Comparison of ENCODE assay signal across 7 cellular contexts in genomic region chr17:82338858-82339633, GRCh38. TPM values are rescaled to one million over a fixed set of nuclear protein-coding genes. Genes with fewer than 3 reads are reported as not detected.
DNase-seq lines count a peak whose midpoint lies in the region; ATAC-seq and TF ChIP-seq lines count a peak whose summit lies in the region.

No MANE protein-coding gene starts in this region.

- intact Hi-C loops in heart right ventricle (cut with DNase I): no loop called here

- H3K36me3 ChIP-seq in HEK293 (ENCODE audit: control insufficient read depth in 2 of 2, insufficient read depth in 1 of 2, low read length in 2 of 2): no peaks in the 10 kb centered on the region
- H3K36me3 ChIP-seq in heart right ventricle: no peaks in the 10 kb centered on the region

- H3K9me3 ChIP-seq in HEK293 (ENCODE audit: control insufficient read depth, insufficient read depth, low read depth, low read length) (no peaks in the 10 kb centered on the region), T-helper 17 cell (ENCODE audit: control insufficient read depth, low read length, poor library complexity, severe bottlenecking) (no peaks in the 10 kb centered on the region), heart right ventricle (no peaks in the 10 kb centered on the region)

- ATAC-seq in T-helper 17 cell: no peak
- peak; percentile 51 to 84 (median 77) for ATAC-seq in heart right ventricle
- peak; percentile 13 for ATAC-seq in stimulated activated effector memory CD8-positive, alpha-beta T cell treated with anti-CD3 and anti-CD28 coated beads, Interleukin-12 subunit alpha, Interleukin-12 subunit beta, amount 100 ng/mL, for 72 hours
- no peak for ATAC-seq in GM21717 (IDR thresholded peaks at IDR 0.05; ENCODE audit: unreplicated experiment)

- H3K27me3 Mint-ChIP-seq in T-helper 17 cell: no peaks in the 10 kb centered on the region

- H3K9me3 Mint-ChIP-seq in stimulated activated effector memory CD8-positive, alpha-beta T cell treated with anti-CD3 and anti-CD28 coated beads, Interleukin-12 subunit alpha, Interleukin-12 subunit beta, amount 100 ng/mL, for 72 hours: no peaks in the 10 kb centered on the region

- WGBS in heart right ventricle, 2 donors: 25 to 29% methylated on average over 29 of the region's 29 CpGs

- H3K27me3 ChIP-seq in heart right ventricle: peaks cover 0 to 4% (median 0%) of the 10 kb centered on the region in 7 donors

- no peak for DNase-seq in T-helper 17 cell
- DNase-seq in heart right ventricle: no peak
- no peak for DNase-seq in stimulated activated effector memory CD8-positive, alpha-beta T cell treated with anti-CD3 and anti-CD28 coated beads, Interleukin-12 subunit alpha, Interleukin-12 subunit beta, amount 100 ng/mL, for 72 hours (ENCODE audit: low spot score in 2 of 2)
- DNase-seq in NCI-H2081 (lab: John Stamatoyannopoulos, UW): no peak
- no peak for DNase-seq in NCI-H748 (lab: John Stamatoyannopoulos, UW; ENCODE audit: unreplicated experiment)

- H3K4me1 Mint-ChIP-seq in T-helper 17 cell: peaks cover 15% of the 10 kb centered on the region
- H3K4me1 Mint-ChIP-seq in stimulated activated effector memory CD8-positive, alpha-beta T cell treated with anti-CD3 and anti-CD28 coated beads, Interleukin-12 subunit alpha, Interleukin-12 subunit beta, amount 100 ng/mL, for 72 hours: peaks cover 29% of the 10 kb centered on the region

- no peak for TF ChIP-seq CTCF in HEK293 (tag by site-specific recombination; IDR thresholded peaks at IDR 0.05)
- TF ChIP-seq CTCF in heart right ventricle (IDR thresholded peaks at IDR 0.05): no peak

- H3K27ac ChIP-seq in HEK293 (ENCODE audit: extremely low read depth, low read depth, low read length) (peak overlapping the region; percentile 26; the same call in 1 of the 2 replicates), heart right ventricle (peak overlapping the region in 6 of 10 donors; percentile 5 to 48 (median 40))

- no peak overlapping the region for H3K27ac Mint-ChIP-seq in T-helper 17 cell
- no peak overlapping the region for H3K27ac Mint-ChIP-seq in stimulated activated effector memory CD8-positive, alpha-beta T cell treated with anti-CD3 and anti-CD28 coated beads, Interleukin-12 subunit alpha, Interleukin-12 subunit beta, amount 100 ng/mL, for 72 hours

- H3K36me3 Mint-ChIP-seq in T-helper 17 cell (ENCODE audit: low read depth): peaks cover 2% of the 10 kb centered on the region
- no peaks in the 10 kb centered on the region for H3K36me3 Mint-ChIP-seq in stimulated activated effector memory CD8-positive, alpha-beta T cell treated with anti-CD3 and anti-CD28 coated beads, Interleukin-12 subunit alpha, Interleukin-12 subunit beta, amount 100 ng/mL, for 72 hours

- POLR2A ChIA-PET in HEK293 (lab: Yijun Ruan, JAX): interaction anchor here (0.5 to 1.0 kb wide), 3 partner anchors 9 to 85 kb away, joined by 3 to 4 read pairs (median 3); no protein-coding TSS in a partner anchor

- peak overlapping the region; percentile 16 for H3K4me3 ChIP-seq in HEK293 (ENCODE audit: low read depth, low read length)
- H3K4me3 ChIP-seq in heart right ventricle: peak overlapping the region in 8 of 10 donors; percentile 8 to 51 (median 45)

- H3K4me3 Mint-ChIP-seq in T-helper 17 cell: peak overlapping the region; percentile 28
- H3K4me3 Mint-ChIP-seq in stimulated activated effector memory CD8-positive, alpha-beta T cell treated with anti-CD3 and anti-CD28 coated beads, Interleukin-12 subunit alpha, Interleukin-12 subunit beta, amount 100 ng/mL, for 72 hours: no peak overlapping the region

- CTCF ChIA-PET in HEK293 (lab: Yijun Ruan, JAX): interaction anchor here (1.0 to 1.5 kb wide), 7 partner anchors 11 to 103 kb away, joined by 3 to 6 read pairs (median 4); no protein-coding TSS in a partner anchor

- H3K4me1 ChIP-seq in HEK293 (ENCODE audit: control insufficient read depth, insufficient read depth, low read length) (peaks cover 16% of the 10 kb centered on the region), heart right ventricle (peaks cover 10 to 39% (median 30%) of the 10 kb centered on the region in 9 donors)

TF ChIP-seq in HEK293, 187 proteins besides CTCF, POLR2A, EP300 and RAD21 (continues in another document):
- TF ChIP-seq ZNF394 (tag by site-specific recombination; IDR thresholded peaks at IDR 0.05; ENCODE audit: borderline replicate concordance) (peak; percentile 47; the same call in 1 of the 2 replicates), ZNF302 (tag by site-specific recombination; IDR thresholded peaks at IDR 0.05; ENCODE audit: low read depth) (no peak), ZNF561 (tag by site-specific recombination; IDR thresholded peaks at IDR 0.05; ENCODE audit: borderline replicate concordance) (peak; percentile 21; the same call in 1 of the 2 replicates), ZNF660 (tag by site-specific recombination; IDR thresholded peaks at IDR 0.05) (0 out of 2 replicates have a peak, but pooled peaks have one; percentile 37), YY1 (tag by site-specific recombination; IDR thresholded peaks at IDR 0.05) (peak; percentile 73; the same call in 1 of the 2 replicates), KLF8 (tag by site-specific recombination; IDR thresholded peaks at IDR 0.05) (0 out of 2 replicates have a peak, but pooled peaks have one; percentile 54), ZNF624 (tag by site-specific recombination; IDR thresholded peaks at IDR 0.05) (no peak), ZNF596 (tag by site-specific recombination; IDR thresholded peaks at IDR 0.05) (no peak), ZNF639 (tag by site-specific recombination; IDR thresholded peaks at IDR 0.05) (peak; percentile 37; the same call in 1 of the 2 replicates), SP7 (tag by site-specific recombination; IDR thresholded peaks at IDR 0.05) (peak; percentile 70), ZNF785 (tag by site-specific recombination; IDR thresholded peaks at IDR 0.05) (no peak), ZNF629 (tag by site-specific recombination; IDR thresholded peaks at IDR 0.05) (peak; percentile 62), ZNF529 (tag by site-specific recombination; IDR thresholded peaks at IDR 0.05; ENCODE audit: insufficient replicate concordance) (no peak), ZNF146 (tag by site-specific recombination; IDR thresholded peaks at IDR 0.05) (no peak), GLIS1 (tag by site-specific recombination; IDR thresholded peaks at IDR 0.05) (peak; percentile 69), ZNF76 (tag by site-specific recombination; IDR thresholded peaks at IDR 0.05; ENCODE audit: borderline replicate concordance, low read depth) (no peak), ZEB2 (tag by site-specific recombination; IDR thresholded peaks at IDR 0.05) (peak; percentile 89), SP2 (tag by site-specific recombination; IDR thresholded peaks at IDR 0.05) (no peak), ZNF2 (tag by site-specific recombination; IDR thresholded peaks at IDR 0.05) (no peak; the same call in 1 of the 2 replicates)
- TF ChIP-seq, protein P1, sequence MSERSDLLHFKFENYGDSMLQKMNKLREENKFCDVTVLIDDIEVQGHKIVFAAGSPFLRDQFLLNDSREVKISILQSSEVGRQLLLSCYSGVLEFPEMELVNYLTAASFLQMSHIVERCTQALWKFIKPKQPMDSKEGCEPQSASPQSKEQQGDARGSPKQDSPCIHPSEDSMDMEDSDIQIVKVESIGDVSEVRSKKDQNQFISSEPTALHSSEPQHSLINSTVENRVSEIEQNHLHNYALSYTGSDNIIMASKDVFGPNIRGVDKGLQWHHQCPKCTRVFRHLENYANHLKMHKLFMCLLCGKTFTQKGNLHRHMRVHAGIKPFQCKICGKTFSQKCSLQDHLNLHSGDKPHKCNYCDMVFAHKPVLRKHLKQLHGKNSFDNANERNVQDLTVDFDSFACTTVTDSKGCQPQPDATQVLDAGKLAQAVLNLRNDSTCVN (tag by site-specific recombination; optimal IDR thresholded peaks at IDR 0.05): peak; percentile 47
- TF ChIP-seq, protein P2, sequence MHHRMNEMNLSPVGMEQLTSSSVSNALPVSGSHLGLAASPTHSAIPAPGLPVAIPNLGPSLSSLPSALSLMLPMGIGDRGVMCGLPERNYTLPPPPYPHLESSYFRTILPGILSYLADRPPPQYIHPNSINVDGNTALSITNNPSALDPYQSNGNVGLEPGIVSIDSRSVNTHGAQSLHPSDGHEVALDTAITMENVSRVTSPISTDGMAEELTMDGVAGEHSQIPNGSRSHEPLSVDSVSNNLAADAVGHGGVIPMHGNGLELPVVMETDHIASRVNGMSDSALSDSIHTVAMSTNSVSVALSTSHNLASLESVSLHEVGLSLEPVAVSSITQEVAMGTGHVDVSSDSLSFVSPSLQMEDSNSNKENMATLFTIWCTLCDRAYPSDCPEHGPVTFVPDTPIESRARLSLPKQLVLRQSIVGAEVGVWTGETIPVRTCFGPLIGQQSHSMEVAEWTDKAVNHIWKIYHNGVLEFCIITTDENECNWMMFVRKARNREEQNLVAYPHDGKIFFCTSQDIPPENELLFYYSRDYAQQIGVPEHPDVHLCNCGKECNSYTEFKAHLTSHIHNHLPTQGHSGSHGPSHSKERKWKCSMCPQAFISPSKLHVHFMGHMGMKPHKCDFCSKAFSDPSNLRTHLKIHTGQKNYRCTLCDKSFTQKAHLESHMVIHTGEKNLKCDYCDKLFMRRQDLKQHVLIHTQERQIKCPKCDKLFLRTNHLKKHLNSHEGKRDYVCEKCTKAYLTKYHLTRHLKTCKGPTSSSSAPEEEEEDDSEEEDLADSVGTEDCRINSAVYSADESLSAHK (tag by site-specific recombination; IDR thresholded peaks at IDR 0.05): peak; percentile 6; the same call in 1 of the 2 replicates

RNA-seq across cellular contexts. Expression of gene SECTM1, which starts 5.5 kb away (rescaled TPM):
- 1 to 10 TPM; 4.4 to 6.0 TPM for total RNA-seq in T-helper 17 cell
- 10 to 100 TPM in 1 of 10 donors, 1 to 10 TPM in 9; 1.7 to 29.9 (median 3.9) TPM for total RNA-seq in heart right ventricle
- polyA plus RNA-seq in heart right ventricle: 1 to 10 TPM; 2.7 to 3.2 TPM

RNA-seq across cellular contexts. Expression of gene TEX19, which starts 20.0 kb away (rescaled TPM):
- total RNA-seq in T-helper 17 cell: not detected
- not detected for total RNA-seq in heart right ventricle
- polyA plus RNA-seq in heart right ventricle: not detected

RNA-seq across cellular contexts. Expression of gene CD7, which starts 21.6 kb away (rescaled TPM):
- total RNA-seq in T-helper 17 cell: 100 to 1,000 TPM; 119 to 122 TPM
- 1 to 10 TPM in 2 of 10 donors, under 1 TPM in 7, not detected in 1; 0.15 to 6.0 (median 0.36) TPM for total RNA-seq in heart right ventricle
- under 1 TPM; 0.66 to 0.81 TPM for polyA plus RNA-seq in heart right ventricle

RNA-seq across cellular contexts. Expression of gene UTS2R, which starts 32.5 kb away (rescaled TPM):
- not detected for total RNA-seq in T-helper 17 cell
- total RNA-seq in heart right ventricle: 1 to 10 TPM in 7 of 10 donors, under 1 TPM in 3; 0.42 to 5.9 (median 1.4) TPM
- polyA plus RNA-seq in heart right ventricle: under 1 TPM in 1 of 2 donors, not detected in 1; 0.04 TPM

Comparison
In these comparisons a context has a peak if more than half of its experiments do, and no peak if none do; other contexts are left out.
1. ATAC-seq: peak in heart right ventricle (8 of 8) and stimulated activated effector memory CD8-positive, alpha-beta T cell treated with anti-CD3 and anti-CD28 coated beads, Interleukin-12 subunit alpha, Interleukin-12 subunit beta, amount 100 ng/mL, for 72 hours (single experiment); none in T-helper 17 cell (single experiment) and GM21717 (single experiment).
2. RNA of gene CD7, which starts 21.6 kb away (total RNA-seq): 119 to 122 TPM in T-helper 17 cell; 0.15 to 6.0 TPM in heart right ventricle; every median in the first group is over 10 times any median in the second.